8 cellular contexts compared by ENCODE assay signal in genomic region chr5:149549461-149550266, GRCh38. TPM values are rescaled to one million over a fixed set of nuclear protein-coding genes. Genes with fewer than 3 reads are reported as not detected.
DNase-seq lines count a peak whose midpoint lies in the region; ATAC-seq and TF ChIP-seq lines count a peak whose summit lies in the region.

No MANE protein-coding gene starts in this region.

- ATAC-seq in Right ventricle myocardium superior (ENCODE audit: poor library complexity) (no peak), HG03095 (IDR thresholded peaks at IDR 0.05; ENCODE audit: unreplicated experiment) (peak; percentile 29), GM19023 (IDR thresholded peaks at IDR 0.05; ENCODE audit: unreplicated experiment) (no peak)

- TF ChIP-seq CTCF in left ventricle myocardium inferior (IDR thresholded peaks at IDR 0.05; ENCODE audit: borderline replicate concordance) (no peak), fibroblast of villous mesenchyme (IDR thresholded peaks at IDR 0.05; ENCODE audit: insufficient read depth, low read depth, low read length) (no peak)

- H3K27me3 ChIP-seq in left ventricle myocardium inferior (ENCODE audit: low read depth): no peaks in the 10 kb centered on the region

- H3K27ac ChIP-seq in left ventricle myocardium inferior (replicated peaks): peak overlapping the region; percentile 98

- H3K4me1 ChIP-seq in left ventricle myocardium inferior: peaks cover 76% of the 10 kb centered on the region

- DNase-seq in left ventricle myocardium inferior (no peak), Right ventricle myocardium superior (no peak), NCI-H748 (lab: John Stamatoyannopoulos, UW; ENCODE audit: unreplicated experiment) (peak; percentile 61), fibroblast of villous mesenchyme (ENCODE audit: low read depth) (peak; percentile 58), occipital lobe (lab: John Stamatoyannopoulos, UW) (peak; percentile 17)
- peak; percentile 59 to 63 for DNase-seq in activated T-cell treated with anti-CD3 and anti-CD28 coated beads, Interleukin-2, amount 50 U/mL, for 48 hours

- H3K36me3 ChIP-seq in left ventricle myocardium inferior: peaks cover 45% of the 10 kb centered on the region

- intact Hi-C loops in left ventricle myocardium inferior (cut with micrococcal nuclease) (loop anchor here (5.0 kb wide), 1 partner anchor 107 kb away; no protein-coding TSS in a partner anchor), Right ventricle myocardium superior (cut with DNase I) (loop anchor here (2.0 kb wide), 1 partner anchor 107 kb away; no protein-coding TSS in a partner anchor)

- H3K9me3 ChIP-seq in left ventricle myocardium inferior (replicated peaks): no peaks in the 10 kb centered on the region

- peak overlapping the region; percentile 91 for H3K4me3 ChIP-seq in left ventricle myocardium inferior
- H3K4me3 ChIP-seq in fibroblast of villous mesenchyme (ENCODE audit: low read depth, low read length): peak overlapping the region; percentile 100

RNA-seq across cellular contexts. Expression of gene CSNK1A1, which starts 1.6 kb away (rescaled TPM):
- total RNA-seq in left ventricle myocardium inferior (180 TPM), Right ventricle myocardium superior (191 TPM), fibroblast of villous mesenchyme (386 and 487 TPM in 2 replicates), occipital lobe (520 TPM)

RNA-seq across cellular contexts. Expression of gene ARHGEF37, which starts 31.6 kb away (rescaled TPM):
- total RNA-seq in left ventricle myocardium inferior: 22.8 TPM
- 32.9 TPM for total RNA-seq in Right ventricle myocardium superior
- total RNA-seq in fibroblast of villous mesenchyme: 0.43 and 0.64 TPM in 2 replicates
- total RNA-seq in occipital lobe: 1.4 TPM

Comparison
In these comparisons a context has a peak if more than half of its experiments do, and no peak if none do; other contexts are left out.
1. DNase-seq: peak in NCI-H748 (single experiment), activated T-cell treated with anti-CD3 and anti-CD28 coated beads, Interleukin-2, amount 50 U/mL, for 48 hours (2 of 2), fibroblast of villous mesenchyme (single experiment) and occipital lobe (single experiment); none in left ventricle myocardium inferior (single experiment) and Right ventricle myocardium superior (single experiment).